8 cellular contexts compared by ENCODE assay signal in the genomic region with DNA sequence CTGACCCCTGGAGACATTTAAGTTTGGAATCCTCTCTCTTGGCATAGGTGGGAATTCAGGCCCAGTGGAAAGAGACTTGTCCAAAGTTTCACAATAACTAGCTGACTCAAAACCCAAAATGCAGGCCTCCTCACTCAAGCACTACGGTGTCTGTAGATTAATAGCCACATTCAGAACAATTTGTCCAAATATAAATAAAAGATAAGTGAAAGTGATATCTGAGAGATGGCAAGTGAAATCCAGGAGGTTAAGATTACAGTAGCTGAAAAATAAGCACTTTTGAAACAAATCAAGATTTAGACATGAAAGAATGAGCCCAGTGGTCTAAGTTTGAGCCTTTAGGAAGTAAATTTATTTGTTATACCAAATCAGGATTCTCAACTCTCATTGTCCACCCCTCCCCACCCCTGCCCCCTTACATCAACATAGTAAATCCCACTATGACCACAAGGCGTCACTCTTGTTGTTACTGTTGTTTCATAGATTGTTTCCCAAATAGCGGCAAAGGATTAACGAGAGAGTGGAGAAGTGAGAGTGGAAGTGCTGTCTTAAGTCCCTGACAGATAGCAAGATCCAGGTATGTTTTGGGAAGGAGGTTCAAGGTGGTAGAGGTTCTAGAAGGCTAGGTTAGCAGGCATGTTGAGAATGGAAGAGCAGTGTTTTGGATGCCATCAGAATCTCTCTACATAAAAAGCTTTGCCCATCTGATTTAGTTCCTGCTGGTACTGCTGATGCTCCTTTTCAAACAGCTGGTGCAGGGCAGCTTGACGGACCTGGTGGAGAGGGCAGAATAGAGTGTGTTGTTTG. TPM values are rescaled to one million over a fixed set of nuclear protein-coding genes. Genes with fewer than 3 reads are reported as not detected.
A peak's percentile ranks its signal among the peaks of the same experiment; 100 is the strongest.
DNase-seq lines count a peak whose midpoint lies in the region; ATAC-seq and TF ChIP-seq lines count a peak whose summit lies in the region.

No MANE protein-coding gene starts in this region.

- TF ChIP-seq CTCF in left lung (IDR thresholded peaks at IDR 0.05) = peak; percentile 29 to 36
- peak; percentile 45 to 50 (median 48) for TF ChIP-seq CTCF in transverse colon (IDR thresholded peaks at IDR 0.05)

- H3K9me3 ChIP-seq in SJCRH30 (replicated peaks) (no peaks in the 10 kb centered on the region), left lung (no peaks in the 10 kb centered on the region), transverse colon (no peaks in the 10 kb centered on the region)

- peak; percentile 76 for ATAC-seq in left lung
- no peak for ATAC-seq in GM19035 (IDR thresholded peaks at IDR 0.05; ENCODE audit: unreplicated experiment)

- TF ChIP-seq EP300 in transverse colon (IDR thresholded peaks at IDR 0.05; ENCODE audit: low read depth) = no peak

- no peak overlapping the region for H3K4me3 ChIP-seq in Jurkat, Clone E6-1 (ENCODE audit: low read length)
- H3K4me3 ChIP-seq in SJCRH30 (no peak overlapping the region), left lung (no peak overlapping the region), transverse colon (no peak overlapping the region)

- 0 to 5% methylated on average over 4 to 5 of the region's 5 CpGs for WGBS in transverse colon (ENCODE audit: low coverage in 1 of 2), 2 donors

- no peaks in the 10 kb centered on the region for H3K27me3 ChIP-seq in SJCRH30
- H3K27me3 ChIP-seq in left lung = no peaks in the 10 kb centered on the region
- H3K27me3 ChIP-seq in transverse colon = peaks cover 3% of the 10 kb centered on the region

- H3K36me3 ChIP-seq in SJCRH30 (no peaks in the 10 kb centered on the region), left lung (no peaks in the 10 kb centered on the region), transverse colon (no peaks in the 10 kb centered on the region)

- no peak overlapping the region for H3K27ac ChIP-seq in SJCRH30
- H3K27ac ChIP-seq in left lung = peak overlapping the region; percentile 1 to 10
- H3K27ac ChIP-seq in transverse colon = peak overlapping the region in 1 of 4 donors; percentile 20

- in situ Hi-C loops in transverse colon (cut with MboI; ENCODE audit: low pct_ligation_motif_present in 1 of 4, low pct_unique_long_range_greater_than_20kb in 1 of 4, low sequenced_read_pairs in 3 of 4) = loop anchor here in 2 of 4 donors (10.0 kb wide), 2 partner anchors 66 to 76 kb away; a partner anchor contains a TSS

- DNase-seq in NOMO-1 treated with DMSO at 0.1 percent for 48 hours (lab: John Stamatoyannopoulos, UW; ENCODE audit: unreplicated experiment) (peak; percentile 45), NOMO-1 treated with dmso at 0.1 percent for 144 hours (lab: John Stamatoyannopoulos, UW; ENCODE audit: unreplicated experiment) (no peak), SJCRH30 (peak; percentile 45 to 67), cerebellum (ENCODE audit: low spot score) (peak; percentile 42), left lung (no peak), transverse colon (no peak)
- peak; percentile 57 for DNase-seq in Jurkat, Clone E6-1 (ENCODE audit: low read depth, low spot score)

- H3K4me1 ChIP-seq in SJCRH30 = peaks cover 7% of the 10 kb centered on the region
- peaks cover 6 to 7% of the 10 kb centered on the region in 2 donors for H3K4me1 ChIP-seq in left lung
- peaks cover 0 to 6% (median 0%) of the 10 kb centered on the region in 4 donors for H3K4me1 ChIP-seq in transverse colon

- TF ChIP-seq POLR2A in transverse colon (IDR thresholded peaks at IDR 0.05) = no peak

- intact Hi-C loops in left lung (cut with DNase I) (no loop called here), transverse colon (cut with DNase I; ENCODE audit: low total_unique reads) (loop anchor here (10.0 kb wide), 1 partner anchor 1986 kb away; no protein-coding TSS in a partner anchor)

RNA-seq across cellular contexts. Expression of a gene that starts 7.1 kb away (rescaled TPM):
- 474 TPM for polyA plus RNA-seq in Jurkat, Clone E6-1 (2012; ENCODE audit: insufficient read depth, insufficient read length)
- total RNA-seq in SJCRH30 (2014; rRNA removed; shearing (Covaris generic)) = 248 and 262 TPM in 2 replicates
- total RNA-seq in cerebellum (124 TPM), left lung (100 to 1,000 TPM; 318 to 406 TPM), transverse colon (100 to 1,000 TPM; 208 to 434 (median 324) TPM)

RNA-seq across cellular contexts. Expression of a gene that starts 7.2 kb away (rescaled TPM):
- polyA plus RNA-seq in Jurkat, Clone E6-1 (2012; ENCODE audit: insufficient read depth, insufficient read length) = not detected
- not detected in 2 replicates for total RNA-seq in SJCRH30 (2014; rRNA removed; shearing (Covaris generic))
- not detected for total RNA-seq in cerebellum
- total RNA-seq in left lung = not detected
- not detected for total RNA-seq in transverse colon

RNA-seq across cellular contexts. Expression of a gene that starts 21.8 kb away (rescaled TPM):
- 187 TPM for polyA plus RNA-seq in Jurkat, Clone E6-1 (2012; ENCODE audit: insufficient read depth, insufficient read length)
- 114 and 129 TPM in 2 replicates for total RNA-seq in SJCRH30 (2014; rRNA removed; shearing (Covaris generic))
- total RNA-seq in cerebellum = 84.7 TPM
- 100 to 1,000 TPM; 131 to 144 TPM for total RNA-seq in left lung
- total RNA-seq in transverse colon = 10 to 100 TPM; 42.4 to 62.0 (median 50.6) TPM

RNA-seq across cellular contexts. Expression of a gene that starts 44.1 kb away (rescaled TPM):
- not detected for polyA plus RNA-seq in Jurkat, Clone E6-1 (2012; ENCODE audit: insufficient read depth, insufficient read length)
- total RNA-seq in SJCRH30 (2014; rRNA removed; shearing (Covaris generic)) = 0.04 TPM in 1 of 2 replicates, not detected in the other
- total RNA-seq in cerebellum (not detected), left lung (under 1 TPM; 0.16 to 0.26 TPM), transverse colon (not detected)

Comparison
In these comparisons a context has a peak if more than half of its experiments do, and no peak if none do; other contexts are left out.
1. DNase-seq: peak in NOMO-1 treated with DMSO at 0.1 percent for 48 hours (single experiment), Jurkat, Clone E6-1 (single experiment), SJCRH30 (2 of 2) and cerebellum (single experiment); none in NOMO-1 treated with dmso at 0.1 percent for 144 hours (single experiment), left lung (0 of 2) and transverse colon (single experiment).